Comparison of ENCODE assay signal across 2 cellular contexts in genomic region chr9:98906273-98907040, GRCh38.
A peak's percentile ranks its signal among the peaks of the same experiment; 100 is the strongest.
TF ChIP-seq lines count a peak whose summit lies in the region.

No MANE protein-coding gene starts in this region.

TF ChIP-seq in SK-N-SH, 30 proteins besides CTCF, POLR2A, EP300 and RAD21 (continued from another document):
- TF ChIP-seq, protein P1, sequence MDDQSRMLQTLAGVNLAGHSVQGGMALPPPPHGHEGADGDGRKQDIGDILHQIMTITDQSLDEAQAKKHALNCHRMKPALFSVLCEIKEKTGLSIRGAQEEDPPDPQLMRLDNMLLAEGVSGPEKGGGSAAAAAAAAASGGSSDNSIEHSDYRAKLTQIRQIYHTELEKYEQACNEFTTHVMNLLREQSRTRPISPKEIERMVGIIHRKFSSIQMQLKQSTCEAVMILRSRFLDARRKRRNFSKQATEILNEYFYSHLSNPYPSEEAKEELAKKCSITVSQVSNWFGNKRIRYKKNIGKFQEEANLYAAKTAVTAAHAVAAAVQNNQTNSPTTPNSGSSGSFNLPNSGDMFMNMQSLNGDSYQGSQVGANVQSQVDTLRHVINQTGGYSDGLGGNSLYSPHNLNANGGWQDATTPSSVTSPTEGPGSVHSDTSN (IDR thresholded peaks at IDR 0.05), result peak; percentile 19; the same call in 1 of the 2 replicates
- TF ChIP-seq, protein P2, sequence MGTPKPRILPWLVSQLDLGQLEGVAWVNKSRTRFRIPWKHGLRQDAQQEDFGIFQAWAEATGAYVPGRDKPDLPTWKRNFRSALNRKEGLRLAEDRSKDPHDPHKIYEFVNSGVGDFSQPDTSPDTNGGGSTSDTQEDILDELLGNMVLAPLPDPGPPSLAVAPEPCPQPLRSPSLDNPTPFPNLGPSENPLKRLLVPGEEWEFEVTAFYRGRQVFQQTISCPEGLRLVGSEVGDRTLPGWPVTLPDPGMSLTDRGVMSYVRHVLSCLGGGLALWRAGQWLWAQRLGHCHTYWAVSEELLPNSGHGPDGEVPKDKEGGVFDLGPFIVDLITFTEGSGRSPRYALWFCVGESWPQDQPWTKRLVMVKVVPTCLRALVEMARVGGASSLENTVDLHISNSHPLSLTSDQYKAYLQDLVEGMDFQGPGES (IDR thresholded peaks at IDR 0.05; ENCODE audit: low read depth, low read length), result no peak
- no peak for TF ChIP-seq SIN3A (IDR thresholded peaks at IDR 0.05; ENCODE audit: borderline replicate concordance, low read depth, low read length)

TF ChIP-seq in SK-N-SH treated with all-trans-retinoic acid at 6 μM for 48 hours, 23 proteins besides CTCF, POLR2A, EP300 and RAD21 (continued from another document):
- TF ChIP-seq, protein P3, sequence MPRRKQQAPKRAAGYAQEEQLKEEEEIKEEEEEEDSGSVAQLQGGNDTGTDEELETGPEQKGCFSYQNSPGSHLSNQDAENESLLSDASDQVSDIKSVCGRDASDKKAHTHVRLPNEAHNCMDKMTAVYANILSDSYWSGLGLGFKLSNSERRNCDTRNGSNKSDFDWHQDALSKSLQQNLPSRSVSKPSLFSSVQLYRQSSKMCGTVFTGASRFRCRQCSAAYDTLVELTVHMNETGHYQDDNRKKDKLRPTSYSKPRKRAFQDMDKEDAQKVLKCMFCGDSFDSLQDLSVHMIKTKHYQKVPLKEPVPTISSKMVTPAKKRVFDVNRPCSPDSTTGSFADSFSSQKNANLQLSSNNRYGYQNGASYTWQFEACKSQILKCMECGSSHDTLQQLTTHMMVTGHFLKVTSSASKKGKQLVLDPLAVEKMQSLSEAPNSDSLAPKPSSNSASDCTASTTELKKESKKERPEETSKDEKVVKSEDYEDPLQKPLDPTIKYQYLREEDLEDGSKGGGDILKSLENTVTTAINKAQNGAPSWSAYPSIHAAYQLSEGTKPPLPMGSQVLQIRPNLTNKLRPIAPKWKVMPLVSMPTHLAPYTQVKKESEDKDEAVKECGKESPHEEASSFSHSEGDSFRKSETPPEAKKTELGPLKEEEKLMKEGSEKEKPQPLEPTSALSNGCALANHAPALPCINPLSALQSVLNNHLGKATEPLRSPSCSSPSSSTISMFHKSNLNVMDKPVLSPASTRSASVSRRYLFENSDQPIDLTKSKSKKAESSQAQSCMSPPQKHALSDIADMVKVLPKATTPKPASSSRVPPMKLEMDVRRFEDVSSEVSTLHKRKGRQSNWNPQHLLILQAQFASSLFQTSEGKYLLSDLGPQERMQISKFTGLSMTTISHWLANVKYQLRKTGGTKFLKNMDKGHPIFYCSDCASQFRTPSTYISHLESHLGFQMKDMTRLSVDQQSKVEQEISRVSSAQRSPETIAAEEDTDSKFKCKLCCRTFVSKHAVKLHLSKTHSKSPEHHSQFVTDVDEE (CRISPR knock-in tag; IDR thresholded peaks at IDR 0.05), result no peak
- TF ChIP-seq ZNF565 (CRISPR knock-in tag; conservative IDR thresholded peaks at IDR 0.05; ENCODE audit: low read depth), result no peak
TF ChIP-seq in SK-N-SH treated with all-trans-retinoic acid at 6 μM for 48 hours: peak in this region for 0.
